14 cellular contexts compared by ENCODE assay signal in the genomic region with DNA sequence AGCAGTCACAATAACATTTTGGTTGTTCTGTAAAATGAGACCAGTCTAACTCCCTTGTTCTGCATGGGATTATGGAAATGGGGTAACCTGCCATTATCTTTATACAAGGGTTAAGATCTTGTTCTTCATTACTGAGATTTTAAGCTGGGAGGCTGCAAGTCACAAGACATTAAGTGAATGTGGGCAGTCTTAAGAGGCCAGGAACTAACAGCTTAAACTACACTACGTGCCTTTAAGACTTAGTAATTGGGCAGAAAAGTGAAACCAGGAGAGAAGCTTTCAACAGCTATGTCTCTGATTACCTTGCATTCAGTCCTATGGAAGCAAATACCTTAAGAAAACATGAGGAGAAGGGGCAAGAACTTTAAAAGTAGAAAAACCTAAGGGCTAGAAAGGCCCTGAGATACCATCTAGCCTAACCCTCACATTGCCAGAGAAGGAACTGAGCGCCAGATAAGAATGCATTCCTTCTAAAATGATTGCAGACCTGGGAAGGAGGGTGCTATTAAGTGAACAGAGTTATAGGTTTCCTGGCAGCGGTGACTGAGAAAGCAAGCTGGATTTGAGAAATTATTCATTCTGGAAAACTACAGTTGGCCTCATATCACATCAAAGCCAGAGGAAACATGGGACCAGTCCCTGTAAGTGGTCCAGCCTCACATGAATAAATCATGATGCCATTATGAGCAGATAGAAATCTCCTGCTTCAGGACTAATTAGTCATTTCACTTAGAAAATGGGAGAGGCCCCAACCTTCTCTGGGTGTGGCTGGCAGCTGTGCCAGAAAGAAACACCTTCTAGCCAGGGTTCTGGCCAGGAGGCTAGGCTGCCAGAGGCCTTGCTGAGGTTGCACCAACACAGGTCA. TPM values are rescaled to one million over a fixed set of nuclear protein-coding genes. Genes with fewer than 3 reads are reported as not detected.
DNase-seq lines count a peak whose midpoint lies in the region; ATAC-seq, FAIRE-seq and TF ChIP-seq lines count a peak whose summit lies in the region.
"Had no signal": no experiment of that assay in that cellular context is flagged by ENCODE, and none has a peak within 500 bp of the region (broad histone marks: within the 10 kb centered on the region; RNA-seq: fewer than 3 reads in every experiment).

No MANE protein-coding gene starts in this region.

- peaks cover 50% of the 10 kb centered on the region for H3K4me1 Mint-ChIP-seq in activated T-cell treated with anti-CD3 and anti-CD28 coated beads, Interleukin-2, amount 50 U/mL, for 72 hours (ENCODE audit: low read depth)
- H3K4me1 Mint-ChIP-seq in stimulated activated naive CD8-positive, alpha-beta T cell treated with anti-CD3 and anti-CD28 coated beads, Interleukin-15, Interleukin-2, amounts not matched to agents 100 ng/mL and 50 ng/mL, for 24 hours (ENCODE audit: low read depth), result peaks cover 58% of the 10 kb centered on the region
- peaks cover 11% of the 10 kb centered on the region for H3K4me1 Mint-ChIP-seq in nephron progenitor cell

- H3K4me2 ChIP-seq in keratinocyte (ENCODE audit: control insufficient read depth, extremely low read depth, insufficient read depth, low read depth, low read length), result peak overlapping the region; percentile 52

- WGBS in prostate gland, result 35% methylated on average over 3 of the region's 3 CpGs

- H3K27ac ChIP-seq in RWPE2 (ENCODE audit: poor library complexity, severe bottlenecking) (peak overlapping the region; percentile 44), keratinocyte (ENCODE audit: control insufficient read depth, insufficient read depth, low read length) (peak overlapping the region; percentile 28), prostate gland (no peak overlapping the region)
- H3K27ac ChIP-seq: C4-2B had no signal

- H3K27me3 Mint-ChIP-seq in activated T-cell treated with anti-CD3 and anti-CD28 coated beads, Interleukin-2, amount 50 U/mL, for 72 hours (ENCODE audit: low read depth), result no peaks in the 10 kb centered on the region
- no peaks in the 10 kb centered on the region for H3K27me3 Mint-ChIP-seq in stimulated activated naive CD8-positive, alpha-beta T cell treated with anti-CD3 and anti-CD28 coated beads, Interleukin-15, Interleukin-2, amounts not matched to agents 100 ng/mL and 50 ng/mL, for 24 hours
- H3K27me3 Mint-ChIP-seq in nephron progenitor cell (ENCODE audit: low read depth, poor library complexity), result peaks cover 15% of the 10 kb centered on the region

- dilution Hi-C loops in keratinocyte (cut with MboI; ENCODE audit: extremely low pct_ligation_motif_present, low sequenced_read_pairs), result no loop called here

- H3K4me1 ChIP-seq in RWPE2 (ENCODE audit: insufficient read depth, poor library complexity, severe bottlenecking) (peaks cover 58% of the 10 kb centered on the region), keratinocyte (ENCODE audit: control insufficient read depth, extremely low read depth, insufficient read depth, low read length) (peaks cover 64% of the 10 kb centered on the region), prostate gland (replicated peaks) (peaks cover 5% of the 10 kb centered on the region)

- no peak overlapping the region for H3K4me3 ChIP-seq in RWPE2 (ENCODE audit: severe bottlenecking)
- H3K4me3 ChIP-seq in keratinocyte (ENCODE audit: control insufficient read depth in 2 of 3, extremely low read depth in 1 of 3, insufficient read depth in 2 of 3, low read depth in 1 of 3, low read length in 3 of 3), result no peak overlapping the region
- no peak overlapping the region for H3K4me3 ChIP-seq in prostate gland

- no peaks in the 10 kb centered on the region for H3K36me3 Mint-ChIP-seq in activated T-cell treated with anti-CD3 and anti-CD28 coated beads, Interleukin-2, amount 50 U/mL, for 72 hours (ENCODE audit: insufficient read depth in 2 of 2)
- no peaks in the 10 kb centered on the region for H3K36me3 Mint-ChIP-seq in stimulated activated naive CD8-positive, alpha-beta T cell treated with anti-CD3 and anti-CD28 coated beads, Interleukin-15, Interleukin-2, amounts not matched to agents 100 ng/mL and 50 ng/mL, for 24 hours (ENCODE audit: low read depth)
- no peaks in the 10 kb centered on the region for H3K36me3 Mint-ChIP-seq in nephron progenitor cell (ENCODE audit: low read depth)

- H3K79me2 ChIP-seq in keratinocyte (ENCODE audit: control insufficient read depth, insufficient read depth, low read length), result no peaks in the 10 kb centered on the region

- H3K4me3 Mint-ChIP-seq in activated T-cell treated with anti-CD3 and anti-CD28 coated beads, Interleukin-2, amount 50 U/mL, for 72 hours, result peak overlapping the region in 1 of 2 donors; percentile 17
- no peak overlapping the region for H3K4me3 Mint-ChIP-seq in stimulated activated naive CD8-positive, alpha-beta T cell treated with anti-CD3 and anti-CD28 coated beads, Interleukin-15, Interleukin-2, amounts not matched to agents 100 ng/mL and 50 ng/mL, for 24 hours
- H3K4me3 Mint-ChIP-seq in nephron progenitor cell, result no peak overlapping the region

- intact Hi-C loops in prostate gland (cut with DNase I), result no loop called here

- no peak for TF ChIP-seq POLR2A in prostate gland (IDR thresholded peaks at IDR 0.05)

- no peak overlapping the region for H2AFZ ChIP-seq in keratinocyte (ENCODE audit: control insufficient read depth, low read length)

- no peaks in the 10 kb centered on the region for H3K36me3 ChIP-seq in RWPE2 (ENCODE audit: low read depth)
- no peaks in the 10 kb centered on the region for H3K36me3 ChIP-seq in keratinocyte (ENCODE audit: control insufficient read depth in 2 of 2, extremely low read depth in 1 of 2, insufficient read depth in 2 of 2, low read length in 2 of 2)
- H3K36me3 ChIP-seq in prostate gland, result no peaks in the 10 kb centered on the region

- H3K27ac Mint-ChIP-seq in activated T-cell treated with anti-CD3 and anti-CD28 coated beads, Interleukin-2, amount 50 U/mL, for 72 hours, result no peak overlapping the region
- peak overlapping the region; percentile 26 for H3K27ac Mint-ChIP-seq in stimulated activated naive CD8-positive, alpha-beta T cell treated with anti-CD3 and anti-CD28 coated beads, Interleukin-15, Interleukin-2, amounts not matched to agents 100 ng/mL and 50 ng/mL, for 24 hours
- no peak overlapping the region for H3K27ac Mint-ChIP-seq in nephron progenitor cell

- H3K9me3 ChIP-seq in RWPE2 (ENCODE audit: severe bottlenecking) (no peaks in the 10 kb centered on the region), keratinocyte (ENCODE audit: control insufficient read depth, low read depth, low read length) (no peaks in the 10 kb centered on the region), prostate gland (no peaks in the 10 kb centered on the region)

- peak in 1 of 2 donors; percentile 10 for ATAC-seq in activated T-cell treated with anti-CD3 and anti-CD28 coated beads, Interleukin-2, amount 50 U/mL, for 72 hours (replicated peaks in 1 of 2)
- ATAC-seq in RWPE2 (ENCODE audit: low read depth), result peak; percentile 47

- no peaks in the 10 kb centered on the region for H4K20me1 ChIP-seq in keratinocyte (ENCODE audit: control insufficient read depth, extremely low read depth, insufficient read depth, low read length)

- H3K9ac ChIP-seq in keratinocyte (ENCODE audit: control insufficient read depth, extremely low read depth, insufficient read depth, low read length), result no peak overlapping the region

- FAIRE-seq in keratinocyte (lab: Jason Lieb, UNC), result peak; percentile 29

- no peaks in the 10 kb centered on the region for H3K9me3 Mint-ChIP-seq in activated T-cell treated with anti-CD3 and anti-CD28 coated beads, Interleukin-2, amount 50 U/mL, for 72 hours
- H3K9me3 Mint-ChIP-seq in stimulated activated naive CD8-positive, alpha-beta T cell treated with anti-CD3 and anti-CD28 coated beads, Interleukin-15, Interleukin-2, amounts not matched to agents 100 ng/mL and 50 ng/mL, for 24 hours, result no peaks in the 10 kb centered on the region
- no peaks in the 10 kb centered on the region for H3K9me3 Mint-ChIP-seq in nephron progenitor cell

- H3K27me3 ChIP-seq in RWPE2 (ENCODE audit: insufficient read depth, poor library complexity, severe bottlenecking) (no peaks in the 10 kb centered on the region), keratinocyte (ENCODE audit: control insufficient read depth, extremely low read depth, insufficient read depth, low read length) (peaks cover 3% of the 10 kb centered on the region), prostate gland (replicated peaks; ENCODE audit: insufficient read depth) (no peaks in the 10 kb centered on the region)

- TF ChIP-seq CTCF in RWPE2 (IDR thresholded peaks at IDR 0.05; ENCODE audit: poor library complexity, severe bottlenecking) (no peak), keratinocyte (optimal IDR thresholded peaks at IDR 0.05 in 1 of 3, IDR thresholded peaks at IDR 0.05 in 1 of 3, conservative IDR thresholded peaks at IDR 0.05 in 1 of 3; ENCODE audit: extremely low read depth in 1 of 3, insufficient read depth in 2 of 3, low read length in 3 of 3) (no peak), GM20000 (IDR thresholded peaks at IDR 0.05; ENCODE audit: extremely low read depth, missing control alignments) (no peak), nephron progenitor cell (IDR thresholded peaks at IDR 0.05) (no peak), prostate gland (IDR thresholded peaks at IDR 0.05) (no peak)

- peak; percentile 35 to 39 for DNase-seq in activated T-cell treated with anti-CD3 and anti-CD28 coated beads, Interleukin-2, amount 50 U/mL, for 72 hours
- no peak for DNase-seq in activated T-cell treated with anti-CD3 and anti-CD28 coated beads for 4 hours
- DNase-seq in RWPE2 (ENCODE audit: low spot score), result no peak
- no peak for DNase-seq in keratinocyte (ENCODE audit: low read depth, low spot score)
- no peak for DNase-seq in GM20000 (ENCODE audit: low spot score)
- no peak for DNase-seq in nephron progenitor cell
- DNase-seq in prostate gland (ENCODE audit: low spot score), result no peak
- DNase-seq: amniotic stem cell, foreskin fibroblast, HCEC 1CT, NCI-H2107, T1000 had no signal

- peaks cover 6% of the 10 kb centered on the region for H3K9me1 ChIP-seq in keratinocyte (ENCODE audit: control insufficient read depth, extremely low read depth, insufficient read depth, low read length)

RNA-seq across cellular contexts. Expression of a gene that starts 32.9 kb away (rescaled TPM):
- total RNA-seq in activated T-cell treated with anti-CD3 and anti-CD28 coated beads, Interleukin-2, amount 50 U/mL, for 72 hours, result 1 to 10 TPM; 2.3 to 3.3 TPM
- polyA plus RNA-seq in keratinocyte, result 0.83 to 1.7 TPM (median 1.4 TPM) in 3 replicates
- 5.5 TPM for polyA plus RNA-seq in keratinocyte (2011; ENCODE audit: low read depth)
- polyA plus RNA-seq in keratinocyte (2011; cell fraction: cytosol; rRNA removed), result 1.2 and 1.6 TPM in 2 replicates
- 3.3 and 4.8 TPM in 2 replicates for polyA plus RNA-seq in keratinocyte (2011; cell fraction: nucleus; rRNA removed)
- 0.85 and 6.7 TPM in 2 replicates for polyA plus RNA-seq in keratinocyte (2012; ENCODE audit: low replicate concordance)
- 0.56 to 1.6 TPM (median 1.3 TPM) in 3 replicates for polyA minus RNA-seq in keratinocyte
- polyA minus RNA-seq in keratinocyte (2011; cell fraction: cytosol; rRNA and poly(A)+ RNA removed), result not detected
- polyA minus RNA-seq in keratinocyte (2011; cell fraction: nucleus; rRNA and poly(A)+ RNA removed), result 3.4 and 4.4 TPM in 2 replicates
- total RNA-seq in prostate gland, result 10 to 100 TPM; 13.8 to 40.4 TPM

Comparison
In these comparisons a context has a peak if more than half of its experiments do, and no peak if none do; other contexts are left out.
1. DNase-seq: peak in activated T-cell treated with anti-CD3 and anti-CD28 coated beads, Interleukin-2, amount 50 U/mL, for 72 hours (2 of 2); none in activated T-cell treated with anti-CD3 and anti-CD28 coated beads for 4 hours (single experiment), RWPE2 (single experiment), keratinocyte (single experiment), GM20000 (single experiment), nephron progenitor cell (single experiment) and prostate gland (single experiment).
2. H3K27ac ChIP-seq: peak in RWPE2 (single experiment) and keratinocyte (single experiment); none in prostate gland (0 of 2).